ENCODE assay signal across 10 cellular contexts in the genomic region with DNA sequence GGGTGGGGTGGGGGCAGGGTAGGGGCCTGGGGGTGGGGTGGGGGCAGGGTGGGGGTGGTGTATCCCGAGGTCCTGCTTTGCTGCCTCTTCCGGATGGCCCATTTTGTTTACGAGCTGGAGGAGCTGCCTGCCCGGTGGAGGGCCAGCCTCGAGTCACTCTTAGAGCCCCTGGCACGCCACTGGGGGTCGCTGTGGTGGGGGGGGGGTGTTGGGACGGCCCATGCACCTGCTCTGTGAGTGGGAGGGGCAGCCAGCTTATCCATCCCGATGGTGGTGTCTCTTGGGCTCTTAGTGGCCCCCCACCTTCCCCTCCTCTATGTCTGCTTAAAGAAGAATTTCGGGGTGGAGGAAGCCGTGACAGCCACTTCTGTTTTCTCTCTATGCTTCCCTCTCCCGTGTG. TPM values are rescaled to one million over a fixed set of nuclear protein-coding genes. Genes with fewer than 3 reads are reported as not detected.
DNase-seq lines count a peak whose midpoint lies in the region; ATAC-seq, FAIRE-seq and TF ChIP-seq lines count a peak whose summit lies in the region.
"Had no signal": no experiment of that assay in that cellular context is flagged by ENCODE, and none has a peak within 500 bp of the region (broad histone marks: within the 10 kb centered on the region; RNA-seq: fewer than 3 reads in every experiment).

No MANE protein-coding gene starts in this region.

- no peak for TF ChIP-seq POLR2A in GM12891 (IDR thresholded peaks at IDR 0.05; ENCODE audit: low read depth, low read length)

- POLR2A ChIA-PET in AG04450 (lab: Yijun Ruan, JAX), result interaction anchor here (0.6 kb wide), 1 partner anchor 10 kb away, joined by 5 read pairs; no protein-coding TSS in a partner anchor

- H3K27ac ChIP-seq in AG04450 (ENCODE audit: low read depth, low read length) (no peak overlapping the region), coronary artery (no peak overlapping the region)

- peaks cover 4% of the 10 kb centered on the region for H3K27me3 ChIP-seq in AG04450 (ENCODE audit: control insufficient read depth, insufficient read depth, low read length)
- H3K27me3 ChIP-seq: Peyer's patch had no signal

- FAIRE-seq in GM12891 (lab: Jason Lieb, UNC), result no peak

- CTCF ChIA-PET in AG04450 (lab: Charles Lee), result interaction anchor here (2.3 kb wide), 1 partner anchor 88 kb away, joined by 8 read pairs; no protein-coding TSS in a partner anchor

- DNase-seq in AG04450 (ENCODE audit: low read depth, low spot score) (no peak), GM12891 (ENCODE audit: insufficient read length, low spot score) (peak; percentile 74), UCSD-AML1 (lab: John Stamatoyannopoulos, UW; ENCODE audit: unreplicated experiment) (peak; percentile 41), iPS-NIHi11 (ENCODE audit: low spot score) (peak; percentile 92), coronary artery (ENCODE audit: low spot score) (no peak)
- DNase-seq: left colon, Peyer's patch had no signal

- H3K4me3 ChIP-seq in AG04450 (ENCODE audit: low read depth, low read length), result no peak overlapping the region
- no peak overlapping the region for H3K4me3 ChIP-seq in coronary artery
- H3K4me3 ChIP-seq: Peyer's patch had no signal

- TF ChIP-seq CTCF in AG04450 (IDR thresholded peaks at IDR 0.05; ENCODE audit: low read depth, low read length), result peak; percentile 23; the same call in 1 of the 2 replicates
- no peak for TF ChIP-seq CTCF in coronary artery (IDR thresholded peaks at IDR 0.05)

- H3K9me3 ChIP-seq in AG04450 (ENCODE audit: control insufficient read depth, insufficient read depth, low read length), result no peaks in the 10 kb centered on the region; the same call in 1 of the 2 replicates
- H3K9me3 ChIP-seq: Peyer's patch had no signal

- no peak for ATAC-seq in HG03469 (IDR thresholded peaks at IDR 0.05; ENCODE audit: unreplicated experiment)
- ATAC-seq in HG03280 (IDR thresholded peaks at IDR 0.05; ENCODE audit: unreplicated experiment), result no peak
- no peak for ATAC-seq in HG03460 (IDR thresholded peaks at IDR 0.05; ENCODE audit: unreplicated experiment)

TF ChIP-seq in GM12891, 5 proteins besides CTCF, POLR2A, EP300 and RAD21:
- no peak for TF ChIP-seq TAF1 (IDR thresholded peaks at IDR 0.05; ENCODE audit: low read depth, low read length)
TF ChIP-seq in GM12891: peak in this region for 0.

RNA-seq across cellular contexts. Expression of a gene that starts 24.6 kb away (rescaled TPM):
- polyA plus RNA-seq in AG04450 (2011; rRNA removed), result not detected in 2 replicates
- polyA minus RNA-seq in AG04450 (2011; rRNA and poly(A)+ RNA removed), result not detected in 2 replicates
- polyA plus RNA-seq in GM12891 (2012; ENCODE audit: low read depth, missing spikeins), result not detected

RNA-seq across cellular contexts. Expression of a gene that starts 52.5 kb away (rescaled TPM):
- polyA plus RNA-seq in AG04450 (2011; rRNA removed), result 8.7 and 9.1 TPM in 2 replicates
- 15.6 and 22.4 TPM in 2 replicates for polyA minus RNA-seq in AG04450 (2011; rRNA and poly(A)+ RNA removed)
- polyA plus RNA-seq in GM12891 (2012; ENCODE audit: low read depth, missing spikeins), result 6.7 TPM

RNA-seq across cellular contexts. Expression of a gene that starts 52.5 kb away (rescaled TPM):
- polyA plus RNA-seq in AG04450 (2011; rRNA removed), result 36.4 and 46.8 TPM in 2 replicates
- polyA minus RNA-seq in AG04450 (2011; rRNA and poly(A)+ RNA removed), result 21.8 and 22.3 TPM in 2 replicates
- 127 TPM for polyA plus RNA-seq in GM12891 (2012; ENCODE audit: low read depth, missing spikeins)

RNA-seq across cellular contexts. Expression of a gene that starts 56.9 kb away (rescaled TPM):
- 28.6 and 34.4 TPM in 2 replicates for polyA plus RNA-seq in AG04450 (2011; rRNA removed)
- polyA minus RNA-seq in AG04450 (2011; rRNA and poly(A)+ RNA removed), result 26.8 and 28.0 TPM in 2 replicates
- polyA plus RNA-seq in GM12891 (2012; ENCODE audit: low read depth, missing spikeins), result not detected

Comparison
In these comparisons a context has a peak if more than half of its experiments do, and no peak if none do; other contexts are left out.
1. DNase-seq: peak in GM12891 (single experiment), UCSD-AML1 (single experiment) and iPS-NIHi11 (single experiment); none in AG04450 (single experiment) and coronary artery (single experiment).